ENCODE assay signal across 18 cellular contexts in genomic region chr1:1942753-1943656, GRCh38. TPM values are rescaled to one million over a fixed set of nuclear protein-coding genes. Genes with fewer than 3 reads are reported as not detected.
DNase-seq lines count a peak whose midpoint lies in the region; ATAC-seq, FAIRE-seq and TF ChIP-seq lines count a peak whose summit lies in the region.
"Had no signal": no experiment of that assay in that cellular context is flagged by ENCODE, and none has a peak within 500 bp of the region (broad histone marks: within the 10 kb centered on the region; RNA-seq: fewer than 3 reads in every experiment).

No MANE protein-coding gene starts in this region.

- CTCF ChIA-PET in HepG2 (lab: Yijun Ruan, JAX; ENCODE audit: low intra/inter-chr PET ratio, low total read pairs) = interaction anchor here (1.6 to 1.8 kb wide), 3 partner anchors 17 to 104 kb away, joined by 4 to 7 read pairs (median 5); no protein-coding TSS in a partner anchor

- H2AFZ ChIP-seq in HepG2 (ENCODE audit: low read length) = no peak overlapping the region

- 20% methylated on average over 1 of the region's 45 CpGs for WGBS in HepG2 (ENCODE audit: low lambda C conversion rate)
- 84 to 85% methylated on average over 41 to 45 of the region's 45 CpGs for WGBS in aorta, 2 donors

- no peak for TF ChIP-seq RAD21 in HepG2 (CRISPR knock-in tag; IDR thresholded peaks at IDR 0.05)

- POLR2A ChIA-PET in HepG2 (lab: Yijun Ruan, JAX) = interaction anchor here (0.9 to 4.3 kb wide), 10 partner anchors 7 to 107 kb away, joined by 3 to 55 read pairs (median 12); partner anchors contain the start of genes PRKCZ and TMEM52

- peak; percentile 27; the same call in 1 of the 2 replicates for TF ChIP-seq CTCF in HepG2 (CRISPR knock-in tag; IDR thresholded peaks at IDR 0.05)

- H3K9ac ChIP-seq in HepG2 (ENCODE audit: insufficient read depth, low read depth, low read length) = peak overlapping the region; percentile 84

- peak in 1 of 2 experiments; percentile 86; a peak in 2 of 4 replicates for TF ChIP-seq POLR2A in HepG2 (IDR thresholded peaks at IDR 0.05; ENCODE audit: insufficient read depth in 1 of 2, low read depth in 2 of 2, low read length in 2 of 2)

- in situ Hi-C loops in HepG2 (cut with HindIII; ENCODE audit: extremely low pct_ligation_motif_present, low pct_unique_long_range_greater_than_20kb) = no loop called here

- H3K4me3 ChIP-seq in HepG2 (replicated peaks in 1 of 3; ENCODE audit: insufficient read depth in 1 of 3, low read depth in 2 of 3, low read length in 3 of 3) (peak overlapping the region; percentile 67 to 87 (median 67)), aorta (ENCODE audit: low read length in 2 of 2) (no peak overlapping the region)
- H3K4me3 ChIP-seq: GM12878, MG63 had no signal

- no peaks in the 10 kb centered on the region; a peak in 1 of 5 replicates for H3K36me3 ChIP-seq in HepG2 (replicated peaks in 1 of 2; ENCODE audit: control insufficient read depth in 1 of 2, insufficient read depth in 2 of 2, low read length in 2 of 2)
- H3K36me3 ChIP-seq in aorta (ENCODE audit: control insufficient read depth in 1 of 2, insufficient read depth in 2 of 2, low read length in 1 of 2) = no peaks in the 10 kb centered on the region
- H3K36me3 ChIP-seq: MG63, stomach had no signal

- peak overlapping the region; percentile 95 for H3K4me2 ChIP-seq in HepG2 (ENCODE audit: low read depth, low read length)

- no peak for ATAC-seq in left ventricle myocardium superior
- no peak for ATAC-seq in left cardiac atrium
- peak; percentile 81 for ATAC-seq in HepG2
- ATAC-seq in aorta (ENCODE audit: low FRiP score) = peak; percentile 6
- ATAC-seq in HG03280 (IDR thresholded peaks at IDR 0.05; ENCODE audit: unreplicated experiment) = no peak
- ATAC-seq in HG02642 (IDR thresholded peaks at IDR 0.05; ENCODE audit: poor library complexity, unreplicated experiment) = no peak

- intact Hi-C loops in left ventricle myocardium superior (cut with micrococcal nuclease) = no loop called here
- intact Hi-C loops in left cardiac atrium (cut with DNase I) = no loop called here
- intact Hi-C loops in HepG2 (cut with micrococcal nuclease; ENCODE audit: unreplicated experiment) = no loop called here
- intact Hi-C loops in aorta (cut with DNase I) = loop anchor here in 1 of 2 donors (5.0 kb wide), 1 partner anchor 229 kb away; no protein-coding TSS in a partner anchor

- BruUV-seq in HepG2 (replicated peaks; lab: Mats Ljungman, UMichigan) = TSS peak; percentile 66

- H3K27me3 ChIP-seq in HepG2 (ENCODE audit: control insufficient read depth in 1 of 2, insufficient read depth in 2 of 2, low read length in 2 of 2) (no peaks in the 10 kb centered on the region), aorta (ENCODE audit: control insufficient read depth in 1 of 2, insufficient read depth in 2 of 2, low read length in 1 of 2) (no peaks in the 10 kb centered on the region)
- H3K27me3 ChIP-seq: MG63 had no signal

- H3K79me2 ChIP-seq in HepG2 (ENCODE audit: insufficient read depth, low read length) = peaks cover 13% of the 10 kb centered on the region

- H3K4me1 ChIP-seq in HepG2 (ENCODE audit: insufficient read depth, low read length) (peaks cover 80% of the 10 kb centered on the region), aorta (ENCODE audit: control insufficient read depth in 1 of 2, insufficient read depth in 2 of 2, low read length in 2 of 2) (no peaks in the 10 kb centered on the region)

- H3K27ac ChIP-seq in HepG2 (ENCODE audit: extremely low read length, insufficient read depth, low read length) (peak overlapping the region; percentile 91), aorta (ENCODE audit: low read depth in 1 of 2, low read length in 2 of 2) (no peak overlapping the region)
- H3K27ac ChIP-seq: stomach had no signal

- FAIRE-seq in HepG2 (lab: Jason Lieb, UNC) = peak; percentile 65
- FAIRE-seq: A204.1, GM12878, urothelium cell line had no signal

- DNase-seq in left ventricle myocardium superior (peak; percentile 24), left cardiac atrium (no peak), SW480 (ENCODE audit: low spot score) (peak; percentile 67), HepG2 (ENCODE audit: low spot score) (peak; percentile 78), aorta (peak; percentile 40 to 67), T-helper 2 cell (no peak)
- DNase-seq: HCEC 1CT, NCI-H187 had no signal

- H3K9me3 ChIP-seq in HepG2 (ENCODE audit: low read length) (no peaks in the 10 kb centered on the region), aorta (ENCODE audit: control insufficient read depth, low read length) (no peaks in the 10 kb centered on the region)
- H3K9me3 ChIP-seq: MG63, stomach had no signal

- peak in 1 of 2 experiments; percentile 49; a peak in 2 of 4 replicates for TF ChIP-seq EP300 in HepG2 (IDR thresholded peaks at IDR 0.05; ENCODE audit: low read depth in 2 of 2, low read length in 2 of 2)
- TF ChIP-seq EP300 in HepG2 (CRISPR knock-in tag; IDR thresholded peaks at IDR 0.05; ENCODE audit: borderline replicate concordance) = no peak; the same call in 1 of the 2 replicates

- 0 out of 2 replicates have a peak, but pooled peaks cover 3% of the 10 kb centered on the region for H4K20me1 ChIP-seq in HepG2 (ENCODE audit: insufficient read depth, low read length)

RNA-seq across cellular contexts. Expression of gene TMEM52, which starts 23.9 kb away (rescaled TPM):
- total RNA-seq in left ventricle myocardium superior (1.7 TPM), left cardiac atrium (under 1 TPM; 0.68 to 0.82 TPM), HepG2 (2016; rRNA removed; fragmentation: Illumina TruSeq; extraction: Trizol) (12.9 and 18.7 TPM in 2 replicates), aorta (not detected)
- 49.1 and 56.2 TPM in 2 replicates for total RNA-seq in HepG2 (2016; cell fraction: cytosol; rRNA removed; fragmentation: Illumina TruSeq; extraction: Trizol; ENCODE audit: low read depth)
- 9.2 and 18.5 TPM in 2 replicates for total RNA-seq in HepG2 (2016; cell fraction: insoluble cytoplasmic fraction; rRNA removed; fragmentation: Illumina TruSeq; extraction: Trizol)
- 52.4 and 62.3 TPM in 2 replicates for total RNA-seq in HepG2 (2016; cell fraction: membrane; rRNA removed; fragmentation: Illumina TruSeq; extraction: Trizol)
- total RNA-seq in HepG2 (2016; cell fraction: nucleus; rRNA removed; fragmentation: Illumina TruSeq; extraction: Trizol) = 7.7 and 11.9 TPM in 2 replicates
- polyA plus RNA-seq in HepG2 (2011; rRNA removed) (13.2 and 15.3 TPM in 2 replicates), aorta (under 1 TPM in 1 of 2 donors, not detected in 1; 0.13 TPM)
- polyA plus RNA-seq in HepG2 (2011; cell fraction: cytosol; rRNA removed) = 12.8 and 25.5 TPM in 2 replicates
- polyA plus RNA-seq in HepG2 (2011; cell fraction: nucleus; rRNA removed) = 29.4 and 36.3 TPM in 2 replicates
- 6.6 and 7.8 TPM in 2 replicates for polyA plus RNA-seq in HepG2 (2012)
- 77.9 and 88.5 TPM in 2 replicates for polyA plus RNA-seq in HepG2 (2016; cell fraction: cytosol; fragmentation: Illumina TruSeq; extraction: Trizol; ENCODE audit: low read depth)
- polyA plus RNA-seq in HepG2 (2016; cell fraction: insoluble cytoplasmic fraction; fragmentation: Illumina TruSeq; extraction: Trizol; ENCODE audit: low read depth) = 13.6 and 17.5 TPM in 2 replicates
- polyA plus RNA-seq in HepG2 (2016; cell fraction: membrane; fragmentation: Illumina TruSeq; extraction: Trizol; ENCODE audit: low read depth) = 69.4 and 73.4 TPM in 2 replicates
- 21.1 and 21.2 TPM in 2 replicates for polyA plus RNA-seq in HepG2 (2016; cell fraction: nucleus; fragmentation: Illumina TruSeq; extraction: Trizol; ENCODE audit: insufficient read depth, low read depth)
- polyA minus RNA-seq in HepG2 (2011; rRNA and poly(A)+ RNA removed; ENCODE audit: low replicate concordance) = 1.1 and 27.0 TPM in 2 replicates
- polyA minus RNA-seq in HepG2 (2011; cell fraction: cytosol; rRNA and poly(A)+ RNA removed) = 7.6 and 7.8 TPM in 2 replicates
- polyA minus RNA-seq in HepG2 (2011; cell fraction: nucleus; rRNA and poly(A)+ RNA removed) = 2.3 and 2.6 TPM in 2 replicates
- total RNA-seq: T-helper 2 cell treated with Interferon-gamma antibody and Interleukin-4, amounts not matched to agents 100 ng/mL and 5 ng/mL, for 36 hours had no signal

RNA-seq across cellular contexts. Expression of gene CALML6, which starts 27.9 kb away (rescaled TPM):
- total RNA-seq in left ventricle myocardium superior = not detected
- under 1 TPM in 1 of 2 donors, not detected in 1; 0.21 TPM for total RNA-seq in left cardiac atrium
- total RNA-seq in HepG2 (2016; rRNA removed; fragmentation: Illumina TruSeq; extraction: Trizol) = 0.11 TPM in 1 of 2 replicates, not detected in the other
- total RNA-seq in HepG2 (2016; cell fraction: cytosol; rRNA removed; fragmentation: Illumina TruSeq; extraction: Trizol; ENCODE audit: low read depth) = not detected in 2 replicates
- total RNA-seq in HepG2 (2016; cell fraction: insoluble cytoplasmic fraction; rRNA removed; fragmentation: Illumina TruSeq; extraction: Trizol) = 0.13 TPM in 1 of 2 replicates, not detected in the other
- total RNA-seq in HepG2 (2016; cell fraction: membrane; rRNA removed; fragmentation: Illumina TruSeq; extraction: Trizol) = not detected in 2 replicates
- total RNA-seq in HepG2 (2016; cell fraction: nucleus; rRNA removed; fragmentation: Illumina TruSeq; extraction: Trizol) = not detected in 2 replicates
- polyA plus RNA-seq in HepG2 (2011; rRNA removed) = 0.12 TPM in 1 of 2 replicates, not detected in the other
- polyA plus RNA-seq in HepG2 (2011; cell fraction: cytosol; rRNA removed) = not detected in 2 replicates
- polyA plus RNA-seq in HepG2 (2011; cell fraction: nucleus; rRNA removed) = 0.80 and 1.5 TPM in 2 replicates
- polyA plus RNA-seq in HepG2 (2012) = not detected in 2 replicates
- polyA plus RNA-seq in HepG2 (2016; cell fraction: cytosol; fragmentation: Illumina TruSeq; extraction: Trizol; ENCODE audit: low read depth) = not detected in 2 replicates
- polyA plus RNA-seq in HepG2 (2016; cell fraction: insoluble cytoplasmic fraction; fragmentation: Illumina TruSeq; extraction: Trizol; ENCODE audit: low read depth) = not detected in 2 replicates
- not detected in 2 replicates for polyA plus RNA-seq in HepG2 (2016; cell fraction: membrane; fragmentation: Illumina TruSeq; extraction: Trizol; ENCODE audit: low read depth)
- polyA plus RNA-seq in HepG2 (2016; cell fraction: nucleus; fragmentation: Illumina TruSeq; extraction: Trizol; ENCODE audit: insufficient read depth, low read depth) = 0.38 and 0.87 TPM in 2 replicates
- polyA minus RNA-seq in HepG2 (2011; rRNA and poly(A)+ RNA removed; ENCODE audit: low replicate concordance) = not detected in 2 replicates
- polyA minus RNA-seq in HepG2 (2011; cell fraction: cytosol; rRNA and poly(A)+ RNA removed) = not detected in 2 replicates
- polyA minus RNA-seq in HepG2 (2011; cell fraction: nucleus; rRNA and poly(A)+ RNA removed) = 0.64 TPM in 1 of 2 replicates, not detected in the other
- 1 to 10 TPM in 1 of 2 donors, not detected in 1; 1.1 TPM for total RNA-seq in aorta
- 1 to 10 TPM in 1 of 2 donors, not detected in 1; 4.5 TPM for polyA plus RNA-seq in aorta
- total RNA-seq: lung microvascular endothelial cell, stomach had no signal
- polyA plus RNA-seq: naive thymus-derived CD4-positive, alpha-beta T cell had no signal

RNA-seq across cellular contexts. Expression of gene GNB1, which starts 52.1 kb away (rescaled TPM):
- 172 TPM for total RNA-seq in left ventricle myocardium superior
- 100 to 1,000 TPM; 188 to 206 TPM for total RNA-seq in left cardiac atrium
- total RNA-seq in HepG2 (2016; rRNA removed; fragmentation: Illumina TruSeq; extraction: Trizol) = 66.2 and 76.7 TPM in 2 replicates
- 98.5 and 108 TPM in 2 replicates for total RNA-seq in HepG2 (2016; cell fraction: cytosol; rRNA removed; fragmentation: Illumina TruSeq; extraction: Trizol; ENCODE audit: low read depth)
- 68.2 and 68.8 TPM in 2 replicates for total RNA-seq in HepG2 (2016; cell fraction: insoluble cytoplasmic fraction; rRNA removed; fragmentation: Illumina TruSeq; extraction: Trizol)
- 163 and 168 TPM in 2 replicates for total RNA-seq in HepG2 (2016; cell fraction: membrane; rRNA removed; fragmentation: Illumina TruSeq; extraction: Trizol)
- 45.2 and 49.3 TPM in 2 replicates for total RNA-seq in HepG2 (2016; cell fraction: nucleus; rRNA removed; fragmentation: Illumina TruSeq; extraction: Trizol)
- 327 and 345 TPM in 2 replicates for polyA plus RNA-seq in HepG2 (2011; rRNA removed)
- 278 and 286 TPM in 2 replicates for polyA plus RNA-seq in HepG2 (2011; cell fraction: cytosol; rRNA removed)
- polyA plus RNA-seq in HepG2 (2011; cell fraction: nucleus; rRNA removed) = 169 and 179 TPM in 2 replicates
- polyA plus RNA-seq in HepG2 (2012) = 196 and 197 TPM in 2 replicates
- polyA plus RNA-seq in HepG2 (2016; cell fraction: cytosol; fragmentation: Illumina TruSeq; extraction: Trizol; ENCODE audit: low read depth) = 302 and 370 TPM in 2 replicates
- polyA plus RNA-seq in HepG2 (2016; cell fraction: insoluble cytoplasmic fraction; fragmentation: Illumina TruSeq; extraction: Trizol; ENCODE audit: low read depth) = 201 and 257 TPM in 2 replicates
- 387 and 445 TPM in 2 replicates for polyA plus RNA-seq in HepG2 (2016; cell fraction: membrane; fragmentation: Illumina TruSeq; extraction: Trizol; ENCODE audit: low read depth)
- polyA plus RNA-seq in HepG2 (2016; cell fraction: nucleus; fragmentation: Illumina TruSeq; extraction: Trizol; ENCODE audit: insufficient read depth, low read depth) = 156 and 160 TPM in 2 replicates
- 349 and 450 TPM in 2 replicates for polyA minus RNA-seq in HepG2 (2011; rRNA and poly(A)+ RNA removed; ENCODE audit: low replicate concordance)
- 168 and 187 TPM in 2 replicates for polyA minus RNA-seq in HepG2 (2011; cell fraction: cytosol; rRNA and poly(A)+ RNA removed)
- 63.1 and 70.6 TPM in 2 replicates for polyA minus RNA-seq in HepG2 (2011; cell fraction: nucleus; rRNA and poly(A)+ RNA removed)
- total RNA-seq in aorta = 100 to 1,000 TPM; 299 to 312 TPM
- polyA plus RNA-seq in aorta = 100 to 1,000 TPM; 142 to 197 TPM

Comparison
In these comparisons a context has a peak if more than half of its experiments do, and no peak if none do; other contexts are left out.
1. DNase-seq: peak in left ventricle myocardium superior (single experiment), SW480 (single experiment), HepG2 (single experiment) and aorta (2 of 2); none in left cardiac atrium (single experiment) and T-helper 2 cell (0 of 5).
2. ATAC-seq: peak in HepG2 (single experiment) and aorta (single experiment); none in left ventricle myocardium superior (single experiment), left cardiac atrium (0 of 2), HG03280 (single experiment) and HG02642 (single experiment).
3. H3K4me3 ChIP-seq: peak in HepG2 (3 of 3); none in aorta (0 of 2).